7 cellular contexts compared by ENCODE assay signal in genomic region chr22:45997077-45997774, GRCh38. TPM values are rescaled to one million over a fixed set of nuclear protein-coding genes. Genes with fewer than 3 reads are reported as not detected.
DNase-seq lines count a peak whose midpoint lies in the region; ATAC-seq and TF ChIP-seq lines count a peak whose summit lies in the region.

No MANE protein-coding gene starts in this region.

- H2AK5ac ChIP-seq in H9 (ENCODE audit: insufficient read length, low read length), result no peak overlapping the region

- H3K4me3 ChIP-seq in OCI-LY7 (ENCODE audit: low read depth, low read length, poor library complexity, severe bottlenecking), result no peak overlapping the region
- H3K4me3 ChIP-seq in coronary artery, result peak overlapping the region; percentile 14
- no peak overlapping the region for H3K4me3 ChIP-seq in liver (ENCODE audit: low read depth in 1 of 3, low read length in 3 of 3)

- H3K14ac ChIP-seq in H9 (ENCODE audit: insufficient read depth, low read length), result no peak overlapping the region

- H3K23me2 ChIP-seq in H9 (ENCODE audit: insufficient read length, low read depth, low read length, poor library complexity, severe bottlenecking), result no peaks in the 10 kb centered on the region

- no peak overlapping the region for H2BK20ac ChIP-seq in H9 (ENCODE audit: low read depth, low read length, poor library complexity, severe bottlenecking)

- no peak overlapping the region for H3K9ac ChIP-seq in H9 (ENCODE audit: extremely low read depth, insufficient read length, low read length)
- H3K9ac ChIP-seq in liver (ENCODE audit: low read depth in 1 of 2, low read length in 2 of 2), result no peak overlapping the region

- no CpG with 5 or more reads among the region's 16 CpGs for WGBS in H9 (ENCODE audit: extremely low coverage, insufficient read length, low lambda C conversion rate)
- 47% methylated on average over 16 of the region's 16 CpGs for WGBS in liver

- H3K9me3 Mint-ChIP-seq in H9, result peaks cover 2 to 4% of the 10 kb centered on the region in 2 experiments; a peak in 2 of 5 replicates

- peaks cover 3 to 8% of the 10 kb centered on the region in 2 experiments for H3K4me1 Mint-ChIP-seq in H9

- no peak overlapping the region for H3K4ac ChIP-seq in H9 (ENCODE audit: low read depth, low read length)

- BruUV-seq in OCI-LY7 (replicated peaks; lab: Mats Ljungman, UMichigan), result no TSS peak

- H4K91ac ChIP-seq in H9 (ENCODE audit: insufficient read length, low read depth, low read length), result no peak overlapping the region

- no peak overlapping the region for H3K56ac ChIP-seq in H9 (ENCODE audit: insufficient read length, low read depth, low read length)

- no peak for TF ChIP-seq RAD21 in liver (IDR thresholded peaks at IDR 0.05)

- no peaks in the 10 kb centered on the region for H3K9me2 ChIP-seq in OCI-LY7 (ENCODE audit: insufficient read depth, low read length)

- H3K9me3 ChIP-seq in H9 (ENCODE audit: control insufficient read depth, low read depth, low read length) (no peaks in the 10 kb centered on the region), OCI-LY7 (ENCODE audit: low read length) (no peaks in the 10 kb centered on the region), liver (ENCODE audit: control insufficient read depth in 4 of 4, low read length in 3 of 4) (no peaks in the 10 kb centered on the region)

- H2AFZ ChIP-seq in H9 (ENCODE audit: low read length) (no peak overlapping the region), OCI-LY7 (ENCODE audit: low read length) (peak overlapping the region; percentile 49; the same call in 1 of the 2 replicates)

- H2BK12ac ChIP-seq in H9 (ENCODE audit: insufficient read length, low read depth, low read length), result no peak overlapping the region

- no peaks in the 10 kb centered on the region for H3K79me2 ChIP-seq in H9 (ENCODE audit: insufficient read depth, low read length)
- no peaks in the 10 kb centered on the region for H3K79me2 ChIP-seq in OCI-LY7 (ENCODE audit: insufficient read depth, low read depth, low read length)

- H3K4me2 ChIP-seq in H9 (ENCODE audit: insufficient read depth, insufficient read length, low read length) (no peak overlapping the region), OCI-LY7 (ENCODE audit: low read length) (peak overlapping the region; percentile 54)

- no peak overlapping the region for H2BK120ac ChIP-seq in H9 (ENCODE audit: low read depth, low read length, poor library complexity, severe bottlenecking)

- H3K27me3 ChIP-seq in H9 (ENCODE audit: insufficient read depth, low read length) (no peaks in the 10 kb centered on the region), liver (ENCODE audit: control insufficient read depth in 4 of 4, insufficient read depth in 4 of 4, low read length in 3 of 4) (no peaks in the 10 kb centered on the region)

- no peak overlapping the region for H3K23ac ChIP-seq in H9 (ENCODE audit: insufficient read length, low read depth, low read length)

- TF ChIP-seq CTCF in H9 (conservative IDR thresholded peaks at IDR 0.05) (no peak), OCI-LY7 (conservative IDR thresholded peaks at IDR 0.05; ENCODE audit: low read length) (no peak), coronary artery (IDR thresholded peaks at IDR 0.05) (no peak), liver (IDR thresholded peaks at IDR 0.05; ENCODE audit: low read depth, low read length, missing input control) (no peak)

- no peak overlapping the region for H3T11ph ChIP-seq in H9 (ENCODE audit: low read length)

- H3K36me3 ChIP-seq in OCI-LY7 (ENCODE audit: insufficient read depth, low read length) (no peaks in the 10 kb centered on the region), liver (ENCODE audit: control insufficient read depth in 4 of 4, insufficient read depth in 3 of 4, low read depth in 1 of 4, low read length in 3 of 4) (no peaks in the 10 kb centered on the region)

- no peaks in the 10 kb centered on the region for H3K79me1 ChIP-seq in H9 (ENCODE audit: insufficient read depth, low read depth, low read length, poor library complexity, severe bottlenecking)

- peaks cover 13% of the 10 kb centered on the region for H3K27me3 Mint-ChIP-seq in H9 (ENCODE audit: low read depth)

- POLR2A ChIA-PET in OCI-LY7 (lab: Charles Lee), result interaction anchor here (1.6 kb wide), 1 partner anchor 39 kb away, joined by 5 read pairs; no protein-coding TSS in a partner anchor

- no peak overlapping the region for H3K27ac Mint-ChIP-seq in H9

- H3K4me1 ChIP-seq in H9 (ENCODE audit: insufficient read depth, low read length) (no peaks in the 10 kb centered on the region), OCI-LY7 (ENCODE audit: insufficient read depth, low read length, poor library complexity, severe bottlenecking) (peaks cover 43% of the 10 kb centered on the region), liver (ENCODE audit: control insufficient read depth in 4 of 4, insufficient read depth in 4 of 4, low read length in 3 of 4) (peaks cover 2 to 43% (median 7%) of the 10 kb centered on the region in 4 donors)

- CTCF ChIA-PET in OCI-LY7 (lab: Charles Lee; ENCODE audit: unreplicated experiment), result interaction anchor here (1.1 to 3.1 kb wide), 2 partner anchors 9 to 16 kb away, joined by 4 to 18 read pairs; no protein-coding TSS in a partner anchor

- no peak overlapping the region for H2BK15ac ChIP-seq in H9 (ENCODE audit: low read depth, low read length)

- H4K20me1 ChIP-seq in H9 (ENCODE audit: control insufficient read depth, insufficient read depth, insufficient read length), result no peaks in the 10 kb centered on the region
- no peaks in the 10 kb centered on the region for H4K20me1 ChIP-seq in OCI-LY7 (ENCODE audit: insufficient read depth, low read length)

- intact Hi-C loops in OCI-LY7 (cut with micrococcal nuclease; ENCODE audit: unreplicated experiment), result loop anchor here (10.0 kb wide), 1 partner anchor 318 kb away; no protein-coding TSS in a partner anchor

- H4K8ac ChIP-seq in H9 (replicated peaks; ENCODE audit: insufficient read length, low read depth, low read length), result no peak overlapping the region

- H3K27ac ChIP-seq in H9 (ENCODE audit: insufficient read length, low read depth, low read length) (no peak overlapping the region), OCI-LY7 (ENCODE audit: low read depth, low read length, poor library complexity, severe bottlenecking) (no peak overlapping the region), coronary artery (peak overlapping the region; percentile 61 to 78), liver (ENCODE audit: low read depth in 1 of 2, low read length in 2 of 2) (peak overlapping the region; percentile 67)

- H3K36me3 Mint-ChIP-seq in H9 (ENCODE audit: insufficient read depth in 1 of 3, low read depth in 3 of 3), result peaks cover 0 to 3% (median 0%) of the 10 kb centered on the region in 3 experiments; a peak in 1 of 7 replicates

- H3K4me3 Mint-ChIP-seq in H9, result no peak overlapping the region

- DNase-seq in H9, result peak; percentile 63
- peak; percentile 75 for DNase-seq in OCI-LY7 (ENCODE audit: low spot score)
- no peak for DNase-seq in coronary artery (ENCODE audit: low spot score)
- peak; percentile 78 for DNase-seq in superior temporal gyrus (ENCODE audit: extremely low spot score)
- no peak for DNase-seq in stimulated activated CD4-positive, alpha-beta T cell treated with anti-CD3 and anti-CD28 coated beads, Interleukin-4, amount 100 ng/mL, for 24 hours

- no peak overlapping the region for H2BK5ac ChIP-seq in H9 (ENCODE audit: insufficient read length, low read length)

- H3K18ac ChIP-seq in H9 (ENCODE audit: insufficient read length, low read depth, low read length), result peak overlapping the region; percentile 28

- ATAC-seq in HG03521 (IDR thresholded peaks at IDR 0.05; ENCODE audit: unreplicated experiment), result no peak

- H4K5ac ChIP-seq in H9 (ENCODE audit: insufficient read length, low read depth, low read length), result no peak overlapping the region

TF ChIP-seq in liver, 16 proteins besides CTCF, POLR2A, EP300 and RAD21:
- TF ChIP-seq RXRA (IDR thresholded peaks at IDR 0.05) (peak; percentile 50 to 70), TAF1 (conservative IDR thresholded peaks at IDR 0.05) (no peak), REST (IDR thresholded peaks at IDR 0.05) (no peak), YY1 (IDR thresholded peaks at IDR 0.05) (no peak), FOXA2 (IDR thresholded peaks at IDR 0.05) (no peak), NR2F2 (IDR thresholded peaks at IDR 0.05) (peak; percentile 43), SP1 (IDR thresholded peaks at IDR 0.05) (peak; percentile 55)

RNA-seq across cellular contexts. Expression of gene WNT7B, which starts 20.3 kb away (rescaled TPM):
- total RNA-seq in H9 (2021), result 0.09 and 0.31 TPM in 2 replicates
- not detected in 2 replicates for total RNA-seq in OCI-LY7 (2014; rRNA removed; shearing (Covaris generic))
- not detected in 2 replicates for total RNA-seq in OCI-LY7 (2022)
- under 1 TPM in 1 of 2 donors, not detected in 1; 0.28 TPM for total RNA-seq in liver
- under 1 TPM in 1 of 2 donors, not detected in 1; 0.06 TPM for polyA plus RNA-seq in liver

Comparison
In these comparisons a context has a peak if more than half of its experiments do, and no peak if none do; other contexts are left out.
1. DNase-seq: peak in H9 (single experiment), OCI-LY7 (single experiment) and superior temporal gyrus (single experiment); none in coronary artery (single experiment) and stimulated activated CD4-positive, alpha-beta T cell treated with anti-CD3 and anti-CD28 coated beads, Interleukin-4, amount 100 ng/mL, for 24 hours (single experiment).
2. H3K27ac ChIP-seq: peak in coronary artery (2 of 2) and liver (2 of 2); none in H9 (single experiment) and OCI-LY7 (single experiment).